Comparison of ENCODE assay signal across 11 cellular contexts in genomic region chr17:57899391-57899790, GRCh38. TPM values are rescaled to one million over a fixed set of nuclear protein-coding genes. Genes with fewer than 3 reads are reported as not detected.
A peak's percentile ranks its signal among the peaks of the same experiment; 100 is the strongest.
DNase-seq lines count a peak whose midpoint lies in the region; ATAC-seq and TF ChIP-seq lines count a peak whose summit lies in the region.
"Had no signal": no experiment of that assay in that cellular context is flagged by ENCODE, and none has a peak within 500 bp of the region (broad histone marks: within the 10 kb centered on the region; RNA-seq: fewer than 3 reads in every experiment).

No MANE protein-coding gene starts in this region.

- peak; percentile 20 for ATAC-seq in activated CD8-positive, alpha-beta T cell treated with anti-CD3 and anti-CD28 coated beads, Interleukin-2, amount 10 ng/mL, durations not matched to agents 7 days and 5 days
- no peak for ATAC-seq in activated CD8-positive, alpha-beta T cell treated with anti-CD3 and anti-CD28 coated beads for 36 hours

- H3K4me3 ChIP-seq in colonic mucosa, result no peak overlapping the region
- H3K4me3 ChIP-seq in uterus, result no peak overlapping the region

- no peak for TF ChIP-seq CTCF in activated CD8-positive, alpha-beta T cell treated with anti-CD3 and anti-CD28 coated beads for 36 hours (IDR thresholded peaks at IDR 0.05)
- TF ChIP-seq CTCF in colonic mucosa (IDR thresholded peaks at IDR 0.05) (no peak), mesothelial cell of epicardium (IDR thresholded peaks at IDR 0.05; ENCODE audit: unreplicated experiment) (no peak), uterus (IDR thresholded peaks at IDR 0.05) (no peak)

- intact Hi-C loops in activated CD8-positive, alpha-beta T cell treated with anti-CD3 and anti-CD28 coated beads for 36 hours (cut with micrococcal nuclease), result no loop called here
- intact Hi-C loops in colonic mucosa (cut with DNase I) (no loop called here), uterus (cut with DNase I; ENCODE audit: low total_unique reads) (no loop called here)

- H3K27me3 ChIP-seq in colonic mucosa (no peaks in the 10 kb centered on the region), uterus (no peaks in the 10 kb centered on the region)
- H3K27me3 ChIP-seq: brain microvascular endothelial cell had no signal

- H3K27me3 Mint-ChIP-seq in activated CD8-positive, alpha-beta T cell treated with anti-CD3 and anti-CD28 coated beads, Interleukin-2, amount 10 ng/mL, durations not matched to agents 7 days and 5 days (ENCODE audit: low read depth), result peaks cover 2% of the 10 kb centered on the region
- H3K27me3 Mint-ChIP-seq in activated CD8-positive, alpha-beta T cell treated with anti-CD3 and anti-CD28 coated beads for 36 hours, result no peaks in the 10 kb centered on the region
- no peaks in the 10 kb centered on the region for H3K27me3 Mint-ChIP-seq in mesothelial cell of epicardium (ENCODE audit: low read depth)

- TF ChIP-seq POLR2A in uterus (IDR thresholded peaks at IDR 0.05), result no peak

- no peaks in the 10 kb centered on the region for H3K9me3 Mint-ChIP-seq in activated CD8-positive, alpha-beta T cell treated with anti-CD3 and anti-CD28 coated beads, Interleukin-2, amount 10 ng/mL, durations not matched to agents 7 days and 5 days (ENCODE audit: insufficient read depth)
- H3K9me3 Mint-ChIP-seq in activated CD8-positive, alpha-beta T cell treated with anti-CD3 and anti-CD28 coated beads for 36 hours, result no peaks in the 10 kb centered on the region
- H3K9me3 Mint-ChIP-seq in mesothelial cell of epicardium, result no peaks in the 10 kb centered on the region

- CTCF ChIA-PET in activated CD8-positive, alpha-beta T cell treated with anti-CD3 and anti-CD28 coated beads, Interleukin-2, amount 10 ng/mL, durations not matched to agents 7 days and 5 days (lab: Charles Lee), result interaction anchor here (2.0 kb wide), 1 partner anchor 99 kb away, joined by 8 read pairs; no protein-coding TSS in a partner anchor
- CTCF ChIA-PET in activated CD8-positive, alpha-beta T cell treated with anti-CD3 and anti-CD28 coated beads for 36 hours (lab: Charles Lee), result interaction anchor here (1.2 kb wide), 1 partner anchor 13 kb away, joined by 4 read pairs; no protein-coding TSS in a partner anchor

- H3K4me3 Mint-ChIP-seq in activated CD8-positive, alpha-beta T cell treated with anti-CD3 and anti-CD28 coated beads, Interleukin-2, amount 10 ng/mL, durations not matched to agents 7 days and 5 days, result no peak overlapping the region
- no peak overlapping the region for H3K4me3 Mint-ChIP-seq in activated CD8-positive, alpha-beta T cell treated with anti-CD3 and anti-CD28 coated beads for 36 hours
- no peak overlapping the region for H3K4me3 Mint-ChIP-seq in mesothelial cell of epicardium
- H3K4me3 Mint-ChIP-seq: B cell had no signal

- peak overlapping the region; percentile 67 for H3K27ac Mint-ChIP-seq in activated CD8-positive, alpha-beta T cell treated with anti-CD3 and anti-CD28 coated beads, Interleukin-2, amount 10 ng/mL, durations not matched to agents 7 days and 5 days
- H3K27ac Mint-ChIP-seq in activated CD8-positive, alpha-beta T cell treated with anti-CD3 and anti-CD28 coated beads for 36 hours, result no peak overlapping the region
- peak overlapping the region; percentile 93 for H3K27ac Mint-ChIP-seq in mesothelial cell of epicardium
- H3K27ac Mint-ChIP-seq: B cell had no signal

- H3K9me3 ChIP-seq in colonic mucosa, result no peaks in the 10 kb centered on the region
- no peaks in the 10 kb centered on the region for H3K9me3 ChIP-seq in uterus

- DNase-seq in activated CD8-positive, alpha-beta T cell treated with anti-CD3 and anti-CD28 coated beads, Interleukin-2, amount 10 ng/mL, durations not matched to agents 7 days and 5 days, result no peak
- DNase-seq in activated CD8-positive, alpha-beta T cell treated with anti-CD3 and anti-CD28 coated beads for 36 hours, result no peak
- DNase-seq in colonic mucosa (no peak), mesothelial cell of epicardium (ENCODE audit: low spot score in 2 of 2, unreplicated experiment in 2 of 2) (no peak), uterus (peak in 1 of 2 donors; percentile 38), cortex of kidney (lab: John Stamatoyannopoulos, UW) (no peak)
- no peak for DNase-seq in activated T-cell treated with anti-CD3 and anti-CD28 coated beads, Interleukin-2, amount 50 U/mL, for 1 hour
- DNase-seq in activated effector memory CD4-positive, alpha-beta T cell treated with anti-CD3 and anti-CD28 coated beads, Interleukin-2, amount 50 U/mL, for 16 hours, result no peak
- DNase-seq: NCI-H187 treated with DMSO at 0.1 percent for 48 hours had no signal

- H3K36me3 Mint-ChIP-seq in activated CD8-positive, alpha-beta T cell treated with anti-CD3 and anti-CD28 coated beads, Interleukin-2, amount 10 ng/mL, durations not matched to agents 7 days and 5 days (ENCODE audit: low read depth), result no peaks in the 10 kb centered on the region
- H3K36me3 Mint-ChIP-seq in activated CD8-positive, alpha-beta T cell treated with anti-CD3 and anti-CD28 coated beads for 36 hours (ENCODE audit: low read depth), result no peaks in the 10 kb centered on the region
- H3K36me3 Mint-ChIP-seq in mesothelial cell of epicardium, result no peaks in the 10 kb centered on the region

- peaks cover 30% of the 10 kb centered on the region for H3K4me1 Mint-ChIP-seq in activated CD8-positive, alpha-beta T cell treated with anti-CD3 and anti-CD28 coated beads, Interleukin-2, amount 10 ng/mL, durations not matched to agents 7 days and 5 days (ENCODE audit: low read depth)
- peaks cover 5% of the 10 kb centered on the region for H3K4me1 Mint-ChIP-seq in activated CD8-positive, alpha-beta T cell treated with anti-CD3 and anti-CD28 coated beads for 36 hours (ENCODE audit: low read depth)
- peaks cover 59% of the 10 kb centered on the region for H3K4me1 Mint-ChIP-seq in mesothelial cell of epicardium

- POLR2A ChIA-PET in activated CD8-positive, alpha-beta T cell treated with anti-CD3 and anti-CD28 coated beads, Interleukin-2, amount 10 ng/mL, durations not matched to agents 7 days and 5 days (lab: Charles Lee), result interaction anchor here (0.6 to 1.3 kb wide), 3 partner anchors 30 to 108 kb away, joined by 3 read pairs; partner anchors contain the start of gene SRSF1
- POLR2A ChIA-PET in activated CD8-positive, alpha-beta T cell treated with anti-CD3 and anti-CD28 coated beads for 36 hours (lab: Charles Lee), result interaction anchor here (0.6 to 1.2 kb wide), 2 partner anchors 100 to 1281 kb away, joined by 3 read pairs; no protein-coding TSS in a partner anchor

- H3K27ac ChIP-seq in colonic mucosa, result peak overlapping the region; percentile 88
- H3K27ac ChIP-seq in uterus, result peak overlapping the region; percentile 80 to 83
- H3K27ac ChIP-seq: brain microvascular endothelial cell had no signal

- peak overlapping the region; percentile 54 to 85 for H3K9ac ChIP-seq in colonic mucosa (ENCODE audit: low read depth in 2 of 2, low read length in 2 of 2)

- no peaks in the 10 kb centered on the region for H3K36me3 ChIP-seq in colonic mucosa
- no peaks in the 10 kb centered on the region for H3K36me3 ChIP-seq in uterus
- H3K36me3 ChIP-seq: brain microvascular endothelial cell had no signal

- H3K4me1 ChIP-seq in colonic mucosa, result peaks cover 43% of the 10 kb centered on the region
- peaks cover 4 to 47% of the 10 kb centered on the region in 2 donors for H3K4me1 ChIP-seq in uterus

RNA-seq across cellular contexts. Expression of gene MRPS23, which starts 49.5 kb away (rescaled TPM):
- total RNA-seq in activated CD8-positive, alpha-beta T cell treated with anti-CD3 and anti-CD28 coated beads, Interleukin-2, amount 10 ng/mL, durations not matched to agents 7 days and 5 days, result 10 to 100 TPM; 46.3 to 48.7 TPM
- 10 to 100 TPM; 69.5 to 70.0 TPM for total RNA-seq in activated CD8-positive, alpha-beta T cell treated with anti-CD3 and anti-CD28 coated beads for 36 hours
- 10 to 100 TPM; 19.3 to 43.6 TPM for total RNA-seq in colonic mucosa
- 39.9 to 44.5 TPM (median 42.1 TPM) in 3 replicates for total RNA-seq in mesothelial cell of epicardium
- 10 to 100 TPM in 2 of 4 donors, 1 to 10 TPM in 2; 5.9 to 35.2 (median 16.8) TPM for total RNA-seq in uterus

RNA-seq across cellular contexts. Expression of gene CUEDC1, which starts 55.8 kb away (rescaled TPM):
- under 1 TPM in 1 of 2 experiments, not detected in 1; 0.18 TPM for total RNA-seq in activated CD8-positive, alpha-beta T cell treated with anti-CD3 and anti-CD28 coated beads, Interleukin-2, amount 10 ng/mL, durations not matched to agents 7 days and 5 days
- total RNA-seq in activated CD8-positive, alpha-beta T cell treated with anti-CD3 and anti-CD28 coated beads for 36 hours, result under 1 TPM; 0.29 to 0.40 TPM
- 10 to 100 TPM; 14.7 to 15.2 TPM for total RNA-seq in colonic mucosa
- 37.0 to 38.7 TPM (median 37.8 TPM) in 3 replicates for total RNA-seq in mesothelial cell of epicardium
- 10 to 100 TPM in 3 of 4 donors, 1 to 10 TPM in 1; 7.9 to 63.6 (median 18.8) TPM for total RNA-seq in uterus
- total RNA-seq: B cell had no signal

Comparison
In these comparisons a context has a peak if more than half of its experiments do, and no peak if none do; other contexts are left out.
1. RNA of gene CUEDC1, which starts 55.8 kb away (total RNA-seq): 37.0 to 38.7 TPM in mesothelial cell of epicardium, 7.9 to 63.6 TPM in uterus and 14.7 to 15.2 TPM in colonic mucosa; 0.29 to 0.40 TPM in activated CD8-positive, alpha-beta T cell treated with anti-CD3 and anti-CD28 coated beads for 36 hours and 0.18 TPM in activated CD8-positive, alpha-beta T cell treated with anti-CD3 and anti-CD28 coated beads, Interleukin-2, amount 10 ng/mL, durations not matched to agents 7 days and 5 days; every median in the first group is over 4 times any median in the second.